ENCODE assay signal across 16 cellular contexts in the genomic region with DNA sequence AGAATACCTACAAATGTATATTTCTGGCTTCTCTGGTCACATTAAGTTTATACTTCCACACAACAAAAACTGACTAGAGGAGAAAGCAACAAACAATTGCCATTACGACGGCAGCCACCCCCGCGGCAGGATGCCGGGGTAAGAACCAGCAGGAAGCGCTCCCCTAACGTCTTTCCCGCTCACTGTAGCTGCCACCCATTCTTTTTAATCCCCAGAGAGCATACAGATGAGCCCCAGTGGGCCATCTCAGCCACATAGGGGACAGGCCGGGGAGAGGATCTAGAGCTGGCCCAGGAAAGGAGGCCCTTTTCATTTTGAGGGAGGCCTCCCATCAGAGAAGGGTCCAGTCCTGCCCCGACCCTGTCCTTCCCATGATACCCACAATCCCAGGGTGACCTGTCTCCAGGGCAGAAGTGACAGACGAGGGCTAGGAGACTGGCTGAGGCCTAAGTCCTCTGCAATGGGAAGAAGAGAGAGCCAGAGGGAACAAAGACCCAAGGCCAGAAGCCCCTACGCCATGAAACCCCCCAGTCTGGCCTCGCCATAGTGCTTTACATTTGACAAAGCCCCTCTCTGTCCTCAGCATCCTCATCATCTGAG. TPM values are rescaled to one million over a fixed set of nuclear protein-coding genes. Genes with fewer than 3 reads are reported as not detected.
DNase-seq lines count a peak whose midpoint lies in the region; ATAC-seq and TF ChIP-seq lines count a peak whose summit lies in the region.
"Had no signal": no experiment of that assay in that cellular context is flagged by ENCODE, and none has a peak within 500 bp of the region (broad histone marks: within the 10 kb centered on the region; RNA-seq: fewer than 3 reads in every experiment).

No MANE protein-coding gene starts in this region.

- H3K4me3 Mint-ChIP-seq in activated T-cell treated with anti-CD3 and anti-CD28 coated beads, Interleukin-2, amount 50 U/mL, for 72 hours: peak overlapping the region; percentile 66 to 74
- peak overlapping the region; percentile 63 for H3K4me3 Mint-ChIP-seq in stimulated activated effector memory CD8-positive, alpha-beta T cell treated with anti-CD3 and anti-CD28 coated beads, Interleukin-12 subunit alpha, Interleukin-12 subunit beta, amount 100 ng/mL, for 72 hours

- no peaks in the 10 kb centered on the region for H3K9me2 ChIP-seq in OCI-LY7 (ENCODE audit: insufficient read depth, low read length)

- H3K4me1 Mint-ChIP-seq in activated T-cell treated with anti-CD3 and anti-CD28 coated beads, Interleukin-2, amount 50 U/mL, for 72 hours (ENCODE audit: low read depth): peaks cover 24% of the 10 kb centered on the region
- H3K4me1 Mint-ChIP-seq in stimulated activated effector memory CD8-positive, alpha-beta T cell treated with anti-CD3 and anti-CD28 coated beads, Interleukin-12 subunit alpha, Interleukin-12 subunit beta, amount 100 ng/mL, for 72 hours: peaks cover 28% of the 10 kb centered on the region

- peak overlapping the region; percentile 89 for H3K27ac Mint-ChIP-seq in activated T-cell treated with anti-CD3 and anti-CD28 coated beads, Interleukin-2, amount 50 U/mL, for 72 hours
- H3K27ac Mint-ChIP-seq in stimulated activated effector memory CD8-positive, alpha-beta T cell treated with anti-CD3 and anti-CD28 coated beads, Interleukin-12 subunit alpha, Interleukin-12 subunit beta, amount 100 ng/mL, for 72 hours: peak overlapping the region; percentile 91

- no peak for DNase-seq in activated T-cell treated with anti-CD3 and anti-CD28 coated beads, Interleukin-2, amount 50 U/mL, for 72 hours
- DNase-seq in activated T-cell treated with anti-CD3 and anti-CD28 coated beads, Interleukin-2, amount 50 U/mL, for 48 hours: no peak
- DNase-seq in OCI-LY7 (ENCODE audit: low spot score): peak; percentile 69
- DNase-seq in coronary artery (ENCODE audit: low spot score): peak; percentile 65
- DNase-seq in stimulated activated effector memory CD8-positive, alpha-beta T cell treated with anti-CD3 and anti-CD28 coated beads, Interleukin-12 subunit alpha, Interleukin-12 subunit beta, amount 100 ng/mL, for 72 hours (ENCODE audit: low spot score in 2 of 2): no peak
- no peak for DNase-seq in NOMO-1 treated with DMSO at 0.1 percent for 48 hours (lab: John Stamatoyannopoulos, UW; ENCODE audit: unreplicated experiment)
- no peak for DNase-seq in T-helper 9 cell
- DNase-seq: ACHN; DMS 273 treated with DMSO at 0.1 percent for 48 hours; effector memory CD4-positive, alpha-beta T cell; foreskin melanocyte; MV-4-11; NCI-H2107; ovary had no signal

- peaks cover 62% of the 10 kb centered on the region for H3K36me3 ChIP-seq in OCI-LY7 (ENCODE audit: insufficient read depth, low read length)
- H3K36me3 ChIP-seq: ovary had no signal

- no peak for ATAC-seq in activated T-cell treated with anti-CD3 and anti-CD28 coated beads, Interleukin-2, amount 50 U/mL, for 72 hours (replicated peaks in 1 of 2)
- ATAC-seq in stimulated activated effector memory CD8-positive, alpha-beta T cell treated with anti-CD3 and anti-CD28 coated beads, Interleukin-12 subunit alpha, Interleukin-12 subunit beta, amount 100 ng/mL, for 72 hours: no peak
- ATAC-seq in GM21825 (IDR thresholded peaks at IDR 0.05; ENCODE audit: unreplicated experiment): no peak

- H3K4me3 ChIP-seq in OCI-LY7 (ENCODE audit: low read depth, low read length, poor library complexity, severe bottlenecking) (peak overlapping the region; percentile 49), coronary artery (no peak overlapping the region)
- H3K4me3 ChIP-seq: ovary had no signal

- CTCF ChIA-PET in OCI-LY7 (lab: Charles Lee; ENCODE audit: unreplicated experiment): no interaction called here

- H3K4me1 ChIP-seq in OCI-LY7 (ENCODE audit: insufficient read depth, low read length, poor library complexity, severe bottlenecking): peaks cover 65% of the 10 kb centered on the region

- peak overlapping the region; percentile 73 for H3K4me2 ChIP-seq in OCI-LY7 (ENCODE audit: low read length)

- H2AFZ ChIP-seq in OCI-LY7 (ENCODE audit: low read length): no peak overlapping the region

- H3K9me3 ChIP-seq in OCI-LY7 (ENCODE audit: low read length): no peaks in the 10 kb centered on the region
- H3K9me3 ChIP-seq: ovary, spleen had no signal

- H3K27ac ChIP-seq in OCI-LY7 (ENCODE audit: low read depth, low read length, poor library complexity, severe bottlenecking): peak overlapping the region; percentile 85
- H3K27ac ChIP-seq in coronary artery: no peak overlapping the region
- H3K27ac ChIP-seq: ovary had no signal

- no peaks in the 10 kb centered on the region for H3K9me3 Mint-ChIP-seq in activated T-cell treated with anti-CD3 and anti-CD28 coated beads, Interleukin-2, amount 50 U/mL, for 72 hours
- no peaks in the 10 kb centered on the region for H3K9me3 Mint-ChIP-seq in stimulated activated effector memory CD8-positive, alpha-beta T cell treated with anti-CD3 and anti-CD28 coated beads, Interleukin-12 subunit alpha, Interleukin-12 subunit beta, amount 100 ng/mL, for 72 hours

- intact Hi-C loops in OCI-LY7 (cut with micrococcal nuclease; ENCODE audit: unreplicated experiment): loop anchor here (1.0 to 2.0 kb wide), 2 partner anchors 18 to 20 kb away; no protein-coding TSS in a partner anchor

- no peaks in the 10 kb centered on the region for H3K36me3 Mint-ChIP-seq in activated T-cell treated with anti-CD3 and anti-CD28 coated beads, Interleukin-2, amount 50 U/mL, for 72 hours (ENCODE audit: insufficient read depth in 2 of 2)
- peaks cover 20% of the 10 kb centered on the region for H3K36me3 Mint-ChIP-seq in stimulated activated effector memory CD8-positive, alpha-beta T cell treated with anti-CD3 and anti-CD28 coated beads, Interleukin-12 subunit alpha, Interleukin-12 subunit beta, amount 100 ng/mL, for 72 hours

- TF ChIP-seq CTCF in OCI-LY7 (conservative IDR thresholded peaks at IDR 0.05; ENCODE audit: low read length) (no peak), coronary artery (IDR thresholded peaks at IDR 0.05) (no peak)

- POLR2A ChIA-PET in OCI-LY7 (lab: Charles Lee): no interaction called here

- no peaks in the 10 kb centered on the region for H3K27me3 Mint-ChIP-seq in activated T-cell treated with anti-CD3 and anti-CD28 coated beads, Interleukin-2, amount 50 U/mL, for 72 hours (ENCODE audit: low read depth)

- peaks cover 21% of the 10 kb centered on the region; the same call in 1 of the 2 replicates for H3K79me2 ChIP-seq in OCI-LY7 (ENCODE audit: insufficient read depth, low read depth, low read length)

- no TSS peak for BruUV-seq in OCI-LY7 (replicated peaks; lab: Mats Ljungman, UMichigan)

- H4K20me1 ChIP-seq in OCI-LY7 (ENCODE audit: insufficient read depth, low read length): no peaks in the 10 kb centered on the region

RNA-seq across cellular contexts. Expression of a gene that starts 3.6 kb away (rescaled TPM):
- 1 to 10 TPM; 6.0 to 7.0 TPM for total RNA-seq in activated T-cell treated with anti-CD3 and anti-CD28 coated beads, Interleukin-2, amount 50 U/mL, for 72 hours
- total RNA-seq in OCI-LY7 (2014; rRNA removed; shearing (Covaris generic)): 28.7 and 52.8 TPM in 2 replicates
- total RNA-seq in OCI-LY7 (2022): 32.5 and 32.7 TPM in 2 replicates

RNA-seq across cellular contexts. Expression of a gene that starts 20.8 kb away (rescaled TPM):
- total RNA-seq in activated T-cell treated with anti-CD3 and anti-CD28 coated beads, Interleukin-2, amount 50 U/mL, for 72 hours: 10 to 100 TPM; 31.6 to 40.7 TPM
- total RNA-seq in OCI-LY7 (2014; rRNA removed; shearing (Covaris generic)): 50.3 and 60.2 TPM in 2 replicates
- 101 and 117 TPM in 2 replicates for total RNA-seq in OCI-LY7 (2022)

Comparison
In these comparisons a context has a peak if more than half of its experiments do, and no peak if none do; other contexts are left out.
1. DNase-seq: peak in OCI-LY7 (single experiment) and coronary artery (single experiment); none in activated T-cell treated with anti-CD3 and anti-CD28 coated beads, Interleukin-2, amount 50 U/mL, for 72 hours (0 of 2), activated T-cell treated with anti-CD3 and anti-CD28 coated beads, Interleukin-2, amount 50 U/mL, for 48 hours (0 of 2), stimulated activated effector memory CD8-positive, alpha-beta T cell treated with anti-CD3 and anti-CD28 coated beads, Interleukin-12 subunit alpha, Interleukin-12 subunit beta, amount 100 ng/mL, for 72 hours (0 of 2), NOMO-1 treated with DMSO at 0.1 percent for 48 hours (single experiment) and T-helper 9 cell (single experiment).